Comparison of ENCODE assay signal across 1 cellular context in the genomic region with DNA sequence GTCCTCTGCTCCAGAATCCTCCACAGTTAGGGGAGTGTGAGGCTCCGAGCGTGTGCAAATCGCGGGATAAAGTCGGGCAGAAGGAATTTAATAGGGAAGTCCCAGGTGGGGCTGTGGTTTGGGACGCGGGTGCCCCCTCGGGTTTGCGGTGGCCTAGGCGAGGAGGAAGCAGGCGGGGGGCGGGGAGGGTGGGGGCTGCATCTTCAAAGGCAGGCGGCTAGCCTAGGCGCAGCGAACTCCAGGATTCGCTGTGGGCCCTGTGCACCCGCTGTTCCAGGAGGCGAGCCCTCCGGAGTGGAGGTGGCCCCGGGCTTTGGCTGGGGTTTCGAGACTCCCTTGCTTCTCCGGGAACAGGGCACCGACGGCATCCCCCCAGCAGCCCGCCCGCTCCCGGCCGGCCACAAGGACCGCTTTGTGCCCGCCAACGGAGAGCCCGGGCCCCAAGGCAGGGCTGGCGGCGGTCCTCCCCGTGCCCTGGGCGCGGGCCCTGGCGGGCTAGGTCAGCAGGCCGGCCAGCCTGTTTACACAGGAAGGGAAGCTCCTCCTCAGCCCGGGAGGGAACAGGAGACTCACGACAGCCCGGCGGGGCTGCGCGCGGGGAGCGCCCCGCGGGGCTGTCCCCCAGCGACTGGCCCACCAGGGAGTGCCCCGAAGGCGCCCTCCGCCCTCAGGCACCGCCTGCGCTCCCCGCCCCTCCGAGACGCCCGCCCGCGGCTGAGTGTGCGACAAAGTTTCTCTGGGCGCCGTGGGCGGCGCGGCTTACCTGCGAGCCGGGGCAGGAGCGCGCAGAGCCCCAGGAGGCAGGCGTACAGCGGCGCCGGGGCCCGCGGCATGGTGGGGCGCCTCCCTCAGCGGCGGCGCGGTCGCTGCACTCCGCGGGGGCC.
TF ChIP-seq lines count a peak whose summit lies in the region.

No MANE protein-coding gene starts in this region.

TF ChIP-seq in HepG2, 621 proteins besides CTCF, POLR2A, EP300 and RAD21 (continued from another document):
- TF ChIP-seq, protein P1, sequence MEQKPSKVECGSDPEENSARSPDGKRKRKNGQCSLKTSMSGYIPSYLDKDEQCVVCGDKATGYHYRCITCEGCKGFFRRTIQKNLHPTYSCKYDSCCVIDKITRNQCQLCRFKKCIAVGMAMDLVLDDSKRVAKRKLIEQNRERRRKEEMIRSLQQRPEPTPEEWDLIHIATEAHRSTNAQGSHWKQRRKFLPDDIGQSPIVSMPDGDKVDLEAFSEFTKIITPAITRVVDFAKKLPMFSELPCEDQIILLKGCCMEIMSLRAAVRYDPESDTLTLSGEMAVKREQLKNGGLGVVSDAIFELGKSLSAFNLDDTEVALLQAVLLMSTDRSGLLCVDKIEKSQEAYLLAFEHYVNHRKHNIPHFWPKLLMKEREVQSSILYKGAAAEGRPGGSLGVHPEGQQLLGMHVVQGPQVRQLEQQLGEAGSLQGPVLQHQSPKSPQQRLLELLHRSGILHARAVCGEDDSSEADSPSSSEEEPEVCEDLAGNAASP (CRISPR knock-in tag; IDR thresholded peaks at IDR 0.05; ENCODE audit: borderline replicate concordance), result 0 out of 2 replicates have a peak, but pooled peaks have one; percentile 19
- no peak for TF ChIP-seq SIX4 (CRISPR knock-in tag; IDR thresholded peaks at IDR 0.05)
- TF ChIP-seq NFKB2 (CRISPR knock-in tag; IDR thresholded peaks at IDR 0.05; ENCODE audit: borderline replicate concordance), result no peak
- no peak for TF ChIP-seq RAD51 (IDR thresholded peaks at IDR 0.05; ENCODE audit: borderline replicate concordance)
- no peak for TF ChIP-seq GABPA (IDR thresholded peaks at IDR 0.05; ENCODE audit: low read depth, low read length)
- no peak for TF ChIP-seq GABPA (CRISPR knock-in tag; IDR thresholded peaks at IDR 0.05; ENCODE audit: low read depth)
- no peak for TF ChIP-seq ZSCAN9 (CRISPR knock-in tag; IDR thresholded peaks at IDR 0.05; ENCODE audit: borderline replicate concordance)
- TF ChIP-seq ZNF703 (CRISPR knock-in tag; IDR thresholded peaks at IDR 0.05; ENCODE audit: borderline replicate concordance), result no peak
- no peak for TF ChIP-seq MAF1 (CRISPR knock-in tag; IDR thresholded peaks at IDR 0.05; ENCODE audit: borderline replicate concordance)
- peak; percentile 44 for TF ChIP-seq HNRNPLL (IDR thresholded peaks at IDR 0.05; ENCODE audit: low read depth, low read length, poor library complexity, severe bottlenecking)
TF ChIP-seq in HepG2: peak in this region for 140.
